Comparison of ENCODE assay signal across 21 cellular contexts in genomic region chr14:32419429-32419828, GRCh38.
DNase-seq lines count a peak whose midpoint lies in the region; ATAC-seq, FAIRE-seq and TF ChIP-seq lines count a peak whose summit lies in the region.
"Had no signal": no experiment of that assay in that cellular context is flagged by ENCODE, and none has a peak within 500 bp of the region (broad histone marks: within the 10 kb centered on the region; RNA-seq: fewer than 3 reads in every experiment).

No MANE protein-coding gene starts in this region.

- H4K20me1 ChIP-seq in PC-3 (ENCODE audit: low read length), result no peaks in the 10 kb centered on the region

- no TSS peak for BruUV-seq in PC-3 (replicated peaks; lab: Mats Ljungman, UMichigan)

- no peak overlapping the region for H3K4me3 ChIP-seq in SJCRH30
- H3K4me3 ChIP-seq in PC-3 (ENCODE audit: low read length), result no peak overlapping the region
- H3K4me3 ChIP-seq: GM23338, Peyer's patch had no signal

- H3K27ac ChIP-seq in SJCRH30, result peak overlapping the region; percentile 70
- H3K27ac ChIP-seq in foreskin keratinocyte, result no peak overlapping the region
- no peak overlapping the region for H3K27ac ChIP-seq in PC-3 (ENCODE audit: low read length)
- H3K27ac ChIP-seq: Peyer's patch had no signal

- no peaks in the 10 kb centered on the region for H3F3A ChIP-seq in PC-3 (ENCODE audit: low read length, unreplicated experiment)

- H3K36me3 ChIP-seq in SJCRH30 (no peaks in the 10 kb centered on the region), PC-3 (ENCODE audit: low read depth, low read length) (no peaks in the 10 kb centered on the region)
- H3K36me3 ChIP-seq: Peyer's patch had no signal

- no peaks in the 10 kb centered on the region for H3K79me2 ChIP-seq in PC-3 (ENCODE audit: low read length)

- no peak for ATAC-seq in foreskin keratinocyte
- no peak for ATAC-seq in PC-3
- ATAC-seq in GM21529 (IDR thresholded peaks at IDR 0.05; ENCODE audit: unreplicated experiment), result no peak
- ATAC-seq: GM23338 had no signal

- no peak overlapping the region for H3K9ac ChIP-seq in PC-3 (ENCODE audit: low read length)

- H2AFZ ChIP-seq in PC-3 (ENCODE audit: low read length), result no peak overlapping the region
- H2AFZ ChIP-seq: GM23338 had no signal

- H3K27me3 ChIP-seq in SJCRH30 (no peaks in the 10 kb centered on the region), foreskin keratinocyte (no peaks in the 10 kb centered on the region), PC-3 (ENCODE audit: low read length) (no peaks in the 10 kb centered on the region)
- H3K27me3 ChIP-seq: Peyer's patch had no signal

- no peak overlapping the region for H3K4me2 ChIP-seq in PC-3 (ENCODE audit: low read length)
- H3K4me2 ChIP-seq: GM23338 had no signal

- 0 out of 2 replicates have a peak, but pooled peaks cover 3% of the 10 kb centered on the region for H3K9me3 ChIP-seq in SJCRH30 (replicated peaks)
- no peaks in the 10 kb centered on the region; the same call in 1 of the 2 replicates for H3K9me3 ChIP-seq in PC-3 (ENCODE audit: low read length)
- H3K9me3 ChIP-seq: Peyer's patch had no signal

- peak; percentile 40 for DNase-seq in NCI-H1092 treated with DMSO at 0.1 percent for 48 hours (lab: John Stamatoyannopoulos, UW)
- DNase-seq in NCI-H1092 (lab: John Stamatoyannopoulos, UW), result no peak
- no peak for DNase-seq in D721Med (ENCODE audit: insufficient read length, low spot score)
- DNase-seq in SJCRH30, result peak in 1 of 2 experiments; percentile 35
- peak; percentile 18 for DNase-seq in kidney tubule cell (ENCODE audit: low spot score)
- DNase-seq in foreskin keratinocyte, result no peak
- DNase-seq in PC-3, result no peak
- DNase-seq: 8988T; CD4-positive, alpha-beta memory T cell; DND-41; KBM-7; NCI-H146; NCI-H510A; NCI-H82; Peyer's patch; SIG-M5; SW 1271 had no signal

- H3K9me2 ChIP-seq in PC-3 (replicated peaks; ENCODE audit: low read length), result no peaks in the 10 kb centered on the region

- H3K4me1 ChIP-seq in SJCRH30, result peaks cover 41% of the 10 kb centered on the region
- H3K4me1 ChIP-seq in foreskin keratinocyte, result peaks cover 25% of the 10 kb centered on the region
- H3K4me1 ChIP-seq in PC-3 (ENCODE audit: insufficient read depth, low read length), result peaks cover 35% of the 10 kb centered on the region

- TF ChIP-seq CTCF in D721Med (IDR thresholded peaks at IDR 0.05; ENCODE audit: insufficient read depth, missing control alignments) (no peak), foreskin keratinocyte (conservative IDR thresholded peaks at IDR 0.05) (no peak), PC-3 (conservative IDR thresholded peaks at IDR 0.05; ENCODE audit: low read depth, low read length) (no peak)

- FAIRE-seq in D721Med (lab: Jason Lieb, UNC), result peak; percentile 89
- FAIRE-seq: G401.6, GM18507 had no signal

- CTCF ChIA-PET in PC-3 (lab: Charles Lee), result no interaction called here

- intact Hi-C loops in PC-3 (cut with micrococcal nuclease), result loop anchor here (5.0 kb wide), 1 partner anchor 48 kb away; no protein-coding TSS in a partner anchor

- POLR2A ChIA-PET in PC-3 (lab: Charles Lee; ENCODE audit: unreplicated experiment), result no interaction called here

Comparison
In these comparisons a context has a peak if more than half of its experiments do, and no peak if none do; other contexts are left out.
1. DNase-seq: peak in NCI-H1092 treated with DMSO at 0.1 percent for 48 hours (single experiment) and kidney tubule cell (single experiment); none in NCI-H1092 (single experiment), D721Med (single experiment), foreskin keratinocyte (0 of 2) and PC-3 (single experiment).